18 cellular contexts compared by ENCODE assay signal in the genomic region with DNA sequence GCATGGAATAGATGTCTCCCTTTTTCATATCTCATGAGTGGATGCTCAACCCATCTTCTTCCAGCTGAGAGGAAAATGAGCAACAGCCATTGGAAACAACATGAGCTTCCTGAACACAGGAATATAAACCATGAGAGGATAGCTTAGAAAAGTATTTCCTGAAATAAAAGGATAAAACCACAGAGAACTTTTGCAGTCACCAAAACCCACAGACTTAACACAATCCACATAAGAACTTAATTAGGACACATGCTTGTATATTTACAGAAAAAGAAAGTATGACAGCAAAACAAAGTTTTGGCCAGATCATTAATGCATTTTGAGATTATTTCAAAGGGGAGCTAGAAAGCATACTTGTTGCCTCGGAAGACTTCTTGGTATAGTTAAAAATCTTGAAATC.
A peak's percentile ranks its signal among the peaks of the same experiment; 100 is the strongest.
DNase-seq lines count a peak whose midpoint lies in the region; ATAC-seq, FAIRE-seq and TF ChIP-seq lines count a peak whose summit lies in the region.
"Had no signal": no experiment of that assay in that cellular context is flagged by ENCODE, and none has a peak within 500 bp of the region (broad histone marks: within the 10 kb centered on the region; RNA-seq: fewer than 3 reads in every experiment).

No MANE protein-coding gene starts in this region.

- no peak overlapping the region for H3K4me3 ChIP-seq in BJ (ENCODE audit: low read depth, low read length)
- H3K4me3 ChIP-seq in retinal pigment epithelial cell (ENCODE audit: low read length) = no peak overlapping the region

- peak; percentile 87 for FAIRE-seq in endometrium (lab: Jason Lieb, UNC)
- FAIRE-seq: HepG2 had no signal

- DNase-seq in BJ (ENCODE audit: low read depth) (peak; percentile 86), LHCN-M2 (ENCODE audit: low read depth) (peak; percentile 8), retinal pigment epithelial cell (ENCODE audit: low read depth) (peak; percentile 20), NCI-H2171 treated with DMSO at 0.1 percent for 48 hours (lab: John Stamatoyannopoulos, UW) (no peak), COLO668 (lab: John Stamatoyannopoulos, UW; ENCODE audit: unreplicated experiment) (no peak)
- DNase-seq in activated CD8-positive, alpha-beta memory T cell treated with anti-CD3 and anti-CD28 coated beads, Interleukin-2, amount 50 U/mL, for 4 hours = no peak
- DNase-seq: BE2C; CD4-positive, alpha-beta memory T cell; H9; MM.1S; NCI-H1092 treated with DMSO at 0.1 percent for 48 hours; NCI-H187; NCI-H526 treated with DMSO at 0.1 percent for 48 hours; OCI-M1; RPMI8226 had no signal

- CTCF ChIA-PET in BJ (lab: Yijun Ruan, JAX) = interaction anchor here (1.0 kb wide), 1 partner anchor 45 kb away, joined by 3 read pairs; no protein-coding TSS in a partner anchor

- no peaks in the 10 kb centered on the region for H3K27me3 ChIP-seq in BJ (ENCODE audit: control insufficient read depth, insufficient read depth, low read length)
- H3K27me3 ChIP-seq: BE2C had no signal

- no peak for TF ChIP-seq CTCF in BJ (IDR thresholded peaks at IDR 0.05; ENCODE audit: insufficient read depth, low read depth, low read length)
- TF ChIP-seq CTCF in retinal pigment epithelial cell (conservative IDR thresholded peaks at IDR 0.05; ENCODE audit: low read depth, low read length) = no peak

- POLR2A ChIA-PET in BJ (lab: Charles Lee) = interaction anchor here (0.6 to 1.2 kb wide), 3 partner anchors 13 to 31 kb away, joined by 5 to 7 read pairs (median 7); no protein-coding TSS in a partner anchor

- no peak for ATAC-seq in GM18517 (IDR thresholded peaks at IDR 0.05; ENCODE audit: unreplicated experiment)
- ATAC-seq: HepG2 had no signal

- no peaks in the 10 kb centered on the region for H3K36me3 ChIP-seq in BJ (ENCODE audit: control insufficient read depth, insufficient read depth, low read length)
- H3K36me3 ChIP-seq: BE2C had no signal

Comparison
In these comparisons a context has a peak if more than half of its experiments do, and no peak if none do; other contexts are left out.
1. DNase-seq: peak in BJ (single experiment), LHCN-M2 (single experiment) and retinal pigment epithelial cell (single experiment); none in NCI-H2171 treated with DMSO at 0.1 percent for 48 hours (single experiment), activated CD8-positive, alpha-beta memory T cell treated with anti-CD3 and anti-CD28 coated beads, Interleukin-2, amount 50 U/mL, for 4 hours (single experiment) and COLO668 (single experiment).